8 cellular contexts compared by ENCODE assay signal in the genomic region with DNA sequence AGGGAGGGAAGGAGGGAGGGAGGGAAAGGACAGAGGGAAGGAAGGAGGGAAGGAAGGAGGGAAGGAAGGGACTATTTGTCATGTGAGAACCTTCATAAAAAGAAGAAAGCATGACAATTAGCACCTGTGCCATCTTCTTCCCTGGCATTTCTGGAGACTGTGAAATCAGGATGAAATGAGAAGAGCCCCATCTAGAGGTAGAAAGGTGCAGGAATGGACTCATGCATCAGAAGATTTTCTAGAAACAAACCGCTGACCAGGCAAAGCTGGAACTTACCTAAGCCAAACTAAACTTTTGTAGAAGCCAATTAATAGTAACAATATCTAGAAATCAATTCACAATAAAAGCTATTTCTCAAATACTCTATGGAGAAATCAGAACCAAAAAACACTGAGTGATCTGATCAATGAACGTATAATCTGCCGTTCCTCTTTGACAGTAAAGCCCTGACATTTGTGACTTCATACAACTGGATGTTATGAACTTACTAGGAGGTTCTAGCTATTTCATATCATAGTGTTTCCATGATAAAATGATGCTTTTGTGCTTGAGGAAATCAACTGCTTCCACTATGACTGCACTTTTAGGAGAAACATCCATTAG. TPM values are rescaled to one million over a fixed set of nuclear protein-coding genes. Genes with fewer than 3 reads are reported as not detected.
DNase-seq lines count a peak whose midpoint lies in the region; ATAC-seq, FAIRE-seq and TF ChIP-seq lines count a peak whose summit lies in the region.

No MANE protein-coding gene starts in this region.

- intact Hi-C loops in CD14-positive monocyte (cut with micrococcal nuclease) = loop anchor here (10.0 kb wide), 2 partner anchors 113 to 123 kb away; no protein-coding TSS in a partner anchor
- intact Hi-C loops in activated CD4-positive, alpha-beta memory T cell treated with anti-CD3 and anti-CD28 coated beads for 36 hours (cut with micrococcal nuclease) = loop anchor here (1.0 kb wide), 1 partner anchor 477 kb away; no protein-coding TSS in a partner anchor

- peak; percentile 76 for FAIRE-seq in H54 (lab: Jason Lieb, UNC)

- no peak for TF ChIP-seq POLR2A in H54 (IDR thresholded peaks at IDR 0.05; ENCODE audit: low read depth, low read length)

- H3K4me3 ChIP-seq in cardiac fibroblast (replicated peaks in 1 of 2; ENCODE audit: low read depth in 2 of 2, low read length in 2 of 2) = no peak overlapping the region

- peak; percentile 96 for ATAC-seq in left lobe of liver
- no peak for ATAC-seq in HG03354 (IDR thresholded peaks at IDR 0.05; ENCODE audit: poor library complexity, severe bottlenecking, unreplicated experiment)

- H3K4me3 Mint-ChIP-seq in CD14-positive monocyte = no peak overlapping the region
- no peak overlapping the region for H3K4me3 Mint-ChIP-seq in activated CD4-positive, alpha-beta memory T cell treated with anti-CD3 and anti-CD28 coated beads for 36 hours

- POLR2A ChIA-PET in activated CD4-positive, alpha-beta memory T cell treated with anti-CD3 and anti-CD28 coated beads for 36 hours (lab: Charles Lee) = no interaction called here

- H3K9me3 Mint-ChIP-seq in CD14-positive monocyte = peaks cover 0 to 1% (median 0%) of the 10 kb centered on the region in 7 donors
- no peaks in the 10 kb centered on the region for H3K9me3 Mint-ChIP-seq in activated CD4-positive, alpha-beta memory T cell treated with anti-CD3 and anti-CD28 coated beads for 36 hours

- peak; percentile 77 for TF ChIP-seq CTCF in CD14-positive monocyte (IDR thresholded peaks at IDR 0.05)
- peak; percentile 81 for TF ChIP-seq CTCF in cardiac fibroblast (IDR thresholded peaks at IDR 0.05; ENCODE audit: low read depth, low read length)

- no peaks in the 10 kb centered on the region for H3K36me3 Mint-ChIP-seq in CD14-positive monocyte
- H3K36me3 Mint-ChIP-seq in activated CD4-positive, alpha-beta memory T cell treated with anti-CD3 and anti-CD28 coated beads for 36 hours = no peaks in the 10 kb centered on the region

- H3K4me1 Mint-ChIP-seq in CD14-positive monocyte = no peaks in the 10 kb centered on the region
- H3K4me1 Mint-ChIP-seq in activated CD4-positive, alpha-beta memory T cell treated with anti-CD3 and anti-CD28 coated beads for 36 hours (ENCODE audit: low read depth) = peaks cover 4% of the 10 kb centered on the region

- DNase-seq in CD14-positive monocyte (ENCODE audit: low spot score) (no peak), H54 (ENCODE audit: insufficient read length, low spot score) (no peak), NCI-H460 (ENCODE audit: extremely low read depth, low read depth) (peak; percentile 38), cardiac fibroblast (ENCODE audit: low read depth in 2 of 2) (peak; percentile 67 to 75), left lobe of liver (ENCODE audit: low spot score) (no peak)
- no peak for DNase-seq in activated CD4-positive, alpha-beta memory T cell treated with anti-CD3 and anti-CD28 coated beads for 36 hours
- no peak for DNase-seq in activated naive CD4-positive, alpha-beta T cell treated with Interleukin-2 at 50 U/mL for 16 hours

- CTCF ChIA-PET in activated CD4-positive, alpha-beta memory T cell treated with anti-CD3 and anti-CD28 coated beads for 36 hours (lab: Charles Lee) = interaction anchor here (0.6 to 4.5 kb wide), 17 partner anchors 8 to 477 kb away, joined by 3 to 32 read pairs (median 3); a partner anchor contains a TSS

- peaks cover 0 to 4% (median 3%) of the 10 kb centered on the region in 3 donors for H3K27me3 Mint-ChIP-seq in CD14-positive monocyte (ENCODE audit: low read depth in 3 of 3)
- no peaks in the 10 kb centered on the region for H3K27me3 Mint-ChIP-seq in activated CD4-positive, alpha-beta memory T cell treated with anti-CD3 and anti-CD28 coated beads for 36 hours

- no peak overlapping the region for H3K27ac Mint-ChIP-seq in CD14-positive monocyte
- no peak overlapping the region for H3K27ac Mint-ChIP-seq in activated CD4-positive, alpha-beta memory T cell treated with anti-CD3 and anti-CD28 coated beads for 36 hours

RNA-seq across cellular contexts. Expression of a gene that starts 24.4 kb away (rescaled TPM):
- 1 to 10 TPM; 2.8 to 5.8 TPM for polyA plus RNA-seq in CD14-positive monocyte
- 4.2 and 4.9 TPM in 2 replicates for total RNA-seq in NCI-H460 (2014; rRNA removed; shearing (Covaris generic))
- 4.0 and 5.2 TPM in 2 replicates for polyA plus RNA-seq in NCI-H460 (2014; cell fraction: nucleus; rRNA removed)
- total RNA-seq in left lobe of liver = 0.93 TPM
- 10 to 100 TPM; 15.8 to 19.1 TPM for total RNA-seq in activated CD4-positive, alpha-beta memory T cell treated with anti-CD3 and anti-CD28 coated beads for 36 hours

Comparison
In these comparisons a context has a peak if more than half of its experiments do, and no peak if none do; other contexts are left out.
1. DNase-seq: peak in NCI-H460 (single experiment) and cardiac fibroblast (2 of 2); none in CD14-positive monocyte (single experiment), H54 (single experiment), left lobe of liver (single experiment), activated CD4-positive, alpha-beta memory T cell treated with anti-CD3 and anti-CD28 coated beads for 36 hours (single experiment) and activated naive CD4-positive, alpha-beta T cell treated with Interleukin-2 at 50 U/mL for 16 hours (single experiment).